Comparison of ENCODE assay signal across 9 cellular contexts in the genomic region with DNA sequence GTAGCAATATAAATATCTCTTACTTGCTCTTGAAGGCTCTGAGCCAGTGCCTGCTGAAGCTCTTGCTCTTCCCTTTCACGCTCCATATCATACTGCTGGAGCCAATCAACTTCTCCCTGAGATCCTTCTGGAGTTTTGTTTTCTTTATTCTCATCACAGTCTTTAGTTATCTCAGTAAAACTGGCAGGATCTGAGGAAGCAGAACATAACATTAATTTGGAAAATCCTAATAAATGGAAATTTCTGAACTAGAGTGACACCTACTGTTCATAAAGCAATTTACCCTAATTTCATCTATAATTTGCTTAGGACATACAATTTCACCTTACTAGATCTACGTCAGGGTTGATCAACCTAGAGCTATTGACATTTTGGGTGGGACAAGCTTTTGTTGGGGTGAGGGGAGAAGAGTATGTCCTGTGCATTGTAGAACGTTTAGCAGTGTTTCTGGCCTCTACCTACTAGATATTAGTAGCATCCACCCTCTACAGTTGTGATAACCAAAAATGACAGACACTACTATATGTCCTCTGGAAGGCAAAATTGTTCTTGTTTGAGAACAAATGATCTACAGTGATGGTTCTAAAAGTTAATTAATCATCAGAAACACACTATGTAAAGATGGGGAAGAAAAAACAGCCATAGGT. TPM values are rescaled to one million over a fixed set of nuclear protein-coding genes. Genes with fewer than 3 reads are reported as not detected.
A peak's percentile ranks its signal among the peaks of the same experiment; 100 is the strongest.
DNase-seq lines count a peak whose midpoint lies in the region; ATAC-seq and TF ChIP-seq lines count a peak whose summit lies in the region.
"Had no signal": no experiment of that assay in that cellular context is flagged by ENCODE, and none has a peak within 500 bp of the region (broad histone marks: within the 10 kb centered on the region; RNA-seq: fewer than 3 reads in every experiment).

No MANE protein-coding gene starts in this region.

- no peaks in the 10 kb centered on the region for H3K9me2 ChIP-seq in Loucy (replicated peaks; ENCODE audit: low read depth, low read length)

- H3K27ac Mint-ChIP-seq in CD8-positive, alpha-beta T cell = no peak overlapping the region
- peak overlapping the region in 1 of 2 donors; percentile 28 for H3K27ac Mint-ChIP-seq in effector memory CD8-positive, alpha-beta T cell

- H3K9ac ChIP-seq in Loucy (ENCODE audit: low read depth, low read length, poor library complexity, severe bottlenecking) (no peak overlapping the region), mucosa of rectum (ENCODE audit: low read depth in 1 of 2, low read length in 2 of 2) (peak overlapping the region; percentile 14 to 19)

- no peaks in the 10 kb centered on the region for H3F3A ChIP-seq in Loucy (ENCODE audit: low read depth)

- H3K4me1 Mint-ChIP-seq in CD8-positive, alpha-beta T cell (ENCODE audit: low read depth) = peaks cover 11% of the 10 kb centered on the region
- H3K4me1 Mint-ChIP-seq in effector memory CD8-positive, alpha-beta T cell (ENCODE audit: low read depth in 2 of 2) = peaks cover 7 to 11% of the 10 kb centered on the region in 2 donors

- no peak overlapping the region for H2AFZ ChIP-seq in Loucy (ENCODE audit: low read length)

- H3K9me3 ChIP-seq in CD8-positive, alpha-beta T cell (ENCODE audit: low read length) = no peaks in the 10 kb centered on the region
- no peaks in the 10 kb centered on the region for H3K9me3 ChIP-seq in Loucy (ENCODE audit: insufficient read depth, low read depth, low read length)
- no peaks in the 10 kb centered on the region for H3K9me3 ChIP-seq in mucosa of rectum (ENCODE audit: control insufficient read depth in 2 of 2, low read length in 2 of 2)

- TF ChIP-seq CTCF in CD8-positive, alpha-beta T cell (IDR thresholded peaks at IDR 0.05) = peak; percentile 52
- peak; percentile 78 for TF ChIP-seq CTCF in Loucy (conservative IDR thresholded peaks at IDR 0.05; ENCODE audit: low read length)
- TF ChIP-seq CTCF in coronary artery (IDR thresholded peaks at IDR 0.05) = peak; percentile 26

- no peaks in the 10 kb centered on the region for H3K27me3 Mint-ChIP-seq in CD8-positive, alpha-beta T cell (ENCODE audit: low read depth)
- no peaks in the 10 kb centered on the region for H3K27me3 Mint-ChIP-seq in effector memory CD8-positive, alpha-beta T cell

- H3K4me3 ChIP-seq in CD8-positive, alpha-beta T cell (ENCODE audit: low read depth, low read length) = no peak overlapping the region
- H3K4me3 ChIP-seq in Loucy (ENCODE audit: low read length, poor library complexity, severe bottlenecking) = no peak overlapping the region
- H3K4me3 ChIP-seq in coronary artery = no peak overlapping the region
- no peak overlapping the region for H3K4me3 ChIP-seq in mucosa of rectum (ENCODE audit: low read length in 2 of 2)

- no peaks in the 10 kb centered on the region for H3K4me1 ChIP-seq in CD8-positive, alpha-beta T cell (ENCODE audit: insufficient read depth, low read length)
- H3K4me1 ChIP-seq in Loucy (ENCODE audit: insufficient read depth, low read length, poor library complexity, severe bottlenecking) = no peaks in the 10 kb centered on the region
- peaks cover 3 to 6% of the 10 kb centered on the region in 2 donors for H3K4me1 ChIP-seq in mucosa of rectum (ENCODE audit: control insufficient read depth in 2 of 2, insufficient read depth in 2 of 2, low read length in 2 of 2)

- no peaks in the 10 kb centered on the region for H4K20me1 ChIP-seq in Loucy (ENCODE audit: insufficient read depth, low read length, poor library complexity, severe bottlenecking)

- intact Hi-C loops in CD8-positive, alpha-beta T cell (cut with DNase I, micrococcal nuclease) = loop anchor here (1.0 to 5.0 kb wide), 5 partner anchors 60 to 279 kb away; no protein-coding TSS in a partner anchor

- CTCF ChIA-PET in CD8-positive, alpha-beta T cell (lab: Charles Lee) = interaction anchor here (0.6 to 2.0 kb wide), 15 partner anchors 9 to 294 kb away, joined by 3 to 12 read pairs (median 3); a partner anchor contains a TSS

- no peak overlapping the region for H3K4me3 Mint-ChIP-seq in CD8-positive, alpha-beta T cell
- H3K4me3 Mint-ChIP-seq in effector memory CD8-positive, alpha-beta T cell = no peak overlapping the region

- H3K27me3 ChIP-seq in CD8-positive, alpha-beta T cell (ENCODE audit: insufficient read depth, low read length) = no peaks in the 10 kb centered on the region
- H3K27me3 ChIP-seq in Loucy (ENCODE audit: insufficient read depth, low read length, poor library complexity, severe bottlenecking) (no peaks in the 10 kb centered on the region), mucosa of rectum (ENCODE audit: control insufficient read depth in 2 of 2, insufficient read depth in 2 of 2, low read length in 2 of 2) (no peaks in the 10 kb centered on the region)

- POLR2A ChIA-PET in CD8-positive, alpha-beta T cell (lab: Charles Lee) = interaction anchor here (0.9 kb wide), 1 partner anchor 59 kb away, joined by 3 read pairs; no protein-coding TSS in a partner anchor

- H3K27ac ChIP-seq in CD8-positive, alpha-beta T cell (ENCODE audit: low read depth, low read length) = no peak overlapping the region
- H3K27ac ChIP-seq in coronary artery (no peak overlapping the region), mucosa of rectum (ENCODE audit: low read depth in 2 of 2, low read length in 2 of 2) (no peak overlapping the region)
- H3K27ac ChIP-seq: HL-60 had no signal

- peaks cover 52% of the 10 kb centered on the region for H3K36me3 Mint-ChIP-seq in CD8-positive, alpha-beta T cell
- H3K36me3 Mint-ChIP-seq in effector memory CD8-positive, alpha-beta T cell (ENCODE audit: insufficient read depth) = peaks cover 50% of the 10 kb centered on the region

- H3K9me3 Mint-ChIP-seq in CD8-positive, alpha-beta T cell = no peaks in the 10 kb centered on the region
- H3K9me3 Mint-ChIP-seq in effector memory CD8-positive, alpha-beta T cell = no peaks in the 10 kb centered on the region

- no peak for DNase-seq in CD8-positive, alpha-beta T cell
- DNase-seq in coronary artery (ENCODE audit: low spot score) = no peak
- DNase-seq in activated CD8-positive, alpha-beta memory T cell treated with anti-CD3 and anti-CD28 coated beads for 24 hours = no peak
- no peak for DNase-seq in effector memory CD8-positive, alpha-beta T cell

- no peak overlapping the region for H3K4me2 ChIP-seq in Loucy (ENCODE audit: low read depth, low read length, poor library complexity, severe bottlenecking)

- no peaks in the 10 kb centered on the region for H3K36me3 ChIP-seq in CD8-positive, alpha-beta T cell (ENCODE audit: insufficient read depth, low read length)
- H3K36me3 ChIP-seq in Loucy (ENCODE audit: insufficient read depth, low read length) = peaks cover 37% of the 10 kb centered on the region; the same call in 1 of the 2 replicates
- peaks cover 2 to 11% of the 10 kb centered on the region in 2 donors for H3K36me3 ChIP-seq in mucosa of rectum (ENCODE audit: control insufficient read depth in 2 of 2, insufficient read depth in 2 of 2, low read length in 2 of 2)

- peak; percentile 26 for ATAC-seq in CD8-positive, alpha-beta T cell
- no peak for ATAC-seq in HG02588 (IDR thresholded peaks at IDR 0.05; ENCODE audit: unreplicated experiment)
- ATAC-seq in GM21367 (IDR thresholded peaks at IDR 0.05; ENCODE audit: unreplicated experiment) = no peak
- no peak for ATAC-seq in effector memory CD8-positive, alpha-beta T cell (replicated peaks)

- H3K79me2 ChIP-seq in Loucy (ENCODE audit: insufficient read depth, low read length) = no peaks in the 10 kb centered on the region

RNA-seq across cellular contexts. Expression of a gene that starts 47.2 kb away (rescaled TPM):
- under 1 TPM; 0.19 to 0.65 TPM for total RNA-seq in CD8-positive, alpha-beta T cell

Comparison
In these comparisons a context has a peak if more than half of its experiments do, and no peak if none do; other contexts are left out.
1. CTCF ChIP-seq: peak in every context shown above with its lines; median percentile 78 in Loucy; 52 in CD8-positive, alpha-beta T cell; 26 in coronary artery.